1 cellular context compared by ENCODE assay signal in genomic region chr15:92667291-92667904, GRCh38.
TF ChIP-seq lines count a peak whose summit lies in the region.

No MANE protein-coding gene starts in this region.

TF ChIP-seq in HepG2, 621 proteins besides CTCF, POLR2A, EP300 and RAD21 (continued from another document and continues in another):
- TF ChIP-seq ZNF691 (CRISPR knock-in tag; IDR thresholded peaks at IDR 0.05; ENCODE audit: borderline replicate concordance, low read depth) (no peak), ZNF136 (CRISPR knock-in tag; IDR thresholded peaks at IDR 0.05; ENCODE audit: low read depth) (no peak), KDM3A (CRISPR knock-in tag; IDR thresholded peaks at IDR 0.05; ENCODE audit: low read depth) (no peak), RORA (CRISPR knock-in tag; IDR thresholded peaks at IDR 0.05) (no peak), ELK4 (CRISPR knock-in tag; IDR thresholded peaks at IDR 0.05; ENCODE audit: borderline replicate concordance) (no peak), ZKSCAN5 (CRISPR knock-in tag; IDR thresholded peaks at IDR 0.05) (no peak), ARID5B (CRISPR knock-in tag; IDR thresholded peaks at IDR 0.05) (peak; percentile 61), ZNF143 (CRISPR knock-in tag; IDR thresholded peaks at IDR 0.05) (no peak), SP2 (CRISPR knock-in tag; IDR thresholded peaks at IDR 0.05) (no peak), HDAC2 (CRISPR knock-in tag; IDR thresholded peaks at IDR 0.05) (peak; percentile 58; the same call in 1 of the 2 replicates), ZNF354B (CRISPR knock-in tag; IDR thresholded peaks at IDR 0.05) (0 out of 2 replicates have a peak, but pooled peaks have one; percentile 64), FOSL2 (CRISPR knock-in tag; IDR thresholded peaks at IDR 0.05) (peak; percentile 37; the same call in 1 of the 2 replicates), ZNF710 (CRISPR knock-in tag; IDR thresholded peaks at IDR 0.05; ENCODE audit: borderline replicate concordance) (0 out of 2 replicates have a peak, but pooled peaks have one; percentile 25), POLR2AphosphoS5 (IDR thresholded peaks at IDR 0.05; ENCODE audit: low read depth, low read length) (no peak), FIP1L1 (IDR thresholded peaks at IDR 0.05; ENCODE audit: borderline replicate concordance, insufficient read depth, low read depth, low read length) (no peak), RAD51 (IDR thresholded peaks at IDR 0.05; ENCODE audit: borderline replicate concordance) (no peak), GRHL1 (CRISPR knock-in tag; conservative IDR thresholded peaks at IDR 0.05) (no peak), SALL1 (CRISPR knock-in tag; IDR thresholded peaks at IDR 0.05) (peak; percentile 36; the same call in 1 of the 2 replicates), ZNF891 (CRISPR knock-in tag; IDR thresholded peaks at IDR 0.05) (no peak), PRDM4 (CRISPR knock-in tag; IDR thresholded peaks at IDR 0.05; ENCODE audit: borderline replicate concordance) (no peak), ZGPAT (CRISPR knock-in tag; IDR thresholded peaks at IDR 0.05) (no peak), KDM2A (CRISPR knock-in tag; IDR thresholded peaks at IDR 0.05; ENCODE audit: borderline replicate concordance, low read depth) (0 out of 2 replicates have a peak, but pooled peaks have one; percentile 33), MED1 (CRISPR knock-in tag; IDR thresholded peaks at IDR 0.05) (no peak), MIER3 (CRISPR knock-in tag; IDR thresholded peaks at IDR 0.05; ENCODE audit: borderline replicate concordance) (0 out of 2 replicates have a peak, but pooled peaks have one; percentile 38), HHEX (CRISPR knock-in tag; IDR thresholded peaks at IDR 0.05) (no peak), GLMP (CRISPR knock-in tag; IDR thresholded peaks at IDR 0.05; ENCODE audit: borderline replicate concordance) (no peak), ZNF512B (CRISPR knock-in tag; IDR thresholded peaks at IDR 0.05; ENCODE audit: borderline replicate concordance) (no peak), DRAP1 (CRISPR knock-in tag; IDR thresholded peaks at IDR 0.05) (no peak), ZBTB37 (CRISPR knock-in tag; IDR thresholded peaks at IDR 0.05) (no peak), RARA (CRISPR knock-in tag; IDR thresholded peaks at IDR 0.05) (peak; percentile 32; the same call in 1 of the 2 replicates), TCF7L2 (IDR thresholded peaks at IDR 0.05; ENCODE audit: low read depth, low read length) (no peak), SATB2 (CRISPR knock-in tag; IDR thresholded peaks at IDR 0.05) (no peak), ZNF280B (CRISPR knock-in tag; IDR thresholded peaks at IDR 0.05; ENCODE audit: borderline replicate concordance) (no peak), RFXAP (CRISPR knock-in tag; IDR thresholded peaks at IDR 0.05; ENCODE audit: borderline replicate concordance) (no peak), SOX13 (IDR thresholded peaks at IDR 0.05) (no peak), SOX13 (CRISPR knock-in tag; conservative IDR thresholded peaks at IDR 0.05 in 1 of 2, IDR thresholded peaks at IDR 0.05 in 1 of 2) (no peak)
